In genomic region chr3:177932346-177932745, GRCh38 we compare ENCODE assay signal across 31 cellular contexts.
DNase-seq lines count a peak whose midpoint lies in the region; ATAC-seq, FAIRE-seq and TF ChIP-seq lines count a peak whose summit lies in the region.
"Had no signal": no experiment of that assay in that cellular context is flagged by ENCODE, and none has a peak within 500 bp of the region (broad histone marks: within the 10 kb centered on the region; RNA-seq: fewer than 3 reads in every experiment).

No MANE protein-coding gene starts in this region.

- CTCF ChIA-PET in A549 (lab: Yijun Ruan, JAX): interaction anchor here (1.1 kb wide), 1 partner anchor 15 kb away, joined by 3 read pairs; no protein-coding TSS in a partner anchor

- POLR2A ChIA-PET in A549 (lab: Yijun Ruan, JAX): no interaction called here

- H3K4me3 ChIP-seq in A549 (no peak overlapping the region), cardiac fibroblast (replicated peaks in 1 of 2; ENCODE audit: low read depth in 2 of 2, low read length in 2 of 2) (no peak overlapping the region)
- H3K4me3 ChIP-seq: GM12878, neural progenitor cell, thoracic aorta had no signal

- peak overlapping the region; percentile 29 to 64 for H3K27ac ChIP-seq in A549
- H3K27ac ChIP-seq: neural progenitor cell had no signal

- TF ChIP-seq POLR2A in A549 (IDR thresholded peaks at IDR 0.05; ENCODE audit: low read length): no peak

- no peak for TF ChIP-seq EP300 in A549 (IDR thresholded peaks at IDR 0.05)

- ATAC-seq in A549: no peak
- ATAC-seq: GM12878, left colon had no signal

- WGBS in A549 (ENCODE audit: missing lambda C conversion rate): 79% methylated on average over 1 of the region's 1 CpG

- no peak for FAIRE-seq in A549 (lab: Jason Lieb, UNC)
- FAIRE-seq: A204.1, bronchial epithelial cell, GM12878, urothelium cell line had no signal

- DNase-seq in A549 (ENCODE audit: low read depth in 1 of 2, low spot score in 1 of 2): no peak
- DNase-seq in LHCN-M2 (ENCODE audit: low read depth): peak; percentile 35
- peak; percentile 13 to 68 for DNase-seq in cardiac fibroblast (ENCODE audit: low read depth in 2 of 2)
- peak; percentile 41 for DNase-seq in glomerular endothelial cell (ENCODE audit: extremely low read depth, low read depth, low spot score)
- no peak for DNase-seq in COLO829 (ENCODE audit: low spot score)
- DNase-seq in germinal center (ENCODE audit: low spot score): no peak
- DNase-seq in RPMI8226: no peak
- no peak for DNase-seq in NCI-H526 (lab: John Stamatoyannopoulos, UW)
- DNase-seq: activated CD4-positive, alpha-beta memory T cell treated with anti-CD3 and anti-CD28 coated beads, Interleukin-2, amount 10 ng/mL, durations not matched to agents 7 days and 5 days; activated CD8-positive, alpha-beta memory T cell treated with anti-CD3 and anti-CD28 coated beads, Interleukin-2, amount 50 U/mL, for 4 hours; activated naive CD4-positive, alpha-beta T cell treated with anti-CD3 and anti-CD28 coated beads for 36 hours; CD8-positive, alpha-beta memory T cell; DMS 273 treated with DMSO at 0.1 percent for 48 hours; effector memory CD4-positive, alpha-beta T cell; H9; immature natural killer cell; left colon; NCI-H1436; NCI-H2081; NCI-H2227 treated with DMSO at 0.1 percent for 48 hours; NCI-H526 treated with DMSO at 0.1 percent for 48 hours; right cardiac atrium; stimulated activated CD4-positive, alpha-beta T cell treated with anti-CD3 and anti-CD28 coated beads, Interleukin-1b, Interleukin-23, amount 100 ng/mL, for 48 hours; stimulated activated naive CD4-positive, alpha-beta T cell treated with Interleukin-2 at 50 U/mL for 16 hours; T-helper 9 cell had no signal

- H3K9me3 ChIP-seq in A549: no peaks in the 10 kb centered on the region
- H3K9me3 ChIP-seq: thoracic aorta had no signal

- peaks cover 61% of the 10 kb centered on the region for H3K4me1 ChIP-seq in A549

- no peak for TF ChIP-seq CTCF in A549 (IDR thresholded peaks at IDR 0.05)
- no peak for TF ChIP-seq CTCF in cardiac fibroblast (IDR thresholded peaks at IDR 0.05; ENCODE audit: low read depth, low read length)

- no peak for TF ChIP-seq RAD21 in A549 (conservative IDR thresholded peaks at IDR 0.05 in 1 of 2, IDR thresholded peaks at IDR 0.05 in 1 of 2)

- H3K4me2 ChIP-seq in A549: peak overlapping the region; percentile 42
- H3K4me2 ChIP-seq: neural progenitor cell had no signal

TF ChIP-seq in A549, 52 proteins besides CTCF, POLR2A, EP300 and RAD21:
- TF ChIP-seq HMGXB4 (CRISPR knock-in tag; IDR thresholded peaks at IDR 0.05; ENCODE audit: borderline replicate concordance): no peak
- TF ChIP-seq ZNF302 (CRISPR knock-in tag; IDR thresholded peaks at IDR 0.05): no peak
- TF ChIP-seq FOXS1 (CRISPR knock-in tag; IDR thresholded peaks at IDR 0.05): no peak
- no peak for TF ChIP-seq EHMT2 (IDR thresholded peaks at IDR 0.05; ENCODE audit: low read depth)
- TF ChIP-seq ELK1 (IDR thresholded peaks at IDR 0.05; ENCODE audit: low read depth, low read length): no peak
- TF ChIP-seq CHD2 (IDR thresholded peaks at IDR 0.05; ENCODE audit: low read length, partially characterized antibody): no peak
- TF ChIP-seq RCOR1 (IDR thresholded peaks at IDR 0.05; ENCODE audit: low read depth, low read length): no peak
- TF ChIP-seq MAZ (IDR thresholded peaks at IDR 0.05; ENCODE audit: borderline replicate concordance, low read depth, low read length): no peak
- no peak for TF ChIP-seq PHF8 (IDR thresholded peaks at IDR 0.05; ENCODE audit: borderline replicate concordance, low read depth)
- TF ChIP-seq ZC3H11A (IDR thresholded peaks at IDR 0.05): no peak
- TF ChIP-seq CEBPB (IDR thresholded peaks at IDR 0.05): no peak
- no peak for TF ChIP-seq HOXA7 (CRISPR knock-in tag; IDR thresholded peaks at IDR 0.05)
- TF ChIP-seq FOSL2 (IDR thresholded peaks at IDR 0.05): no peak
- no peak for TF ChIP-seq FOSL2 (CRISPR knock-in tag; IDR thresholded peaks at IDR 0.05)
- no peak for TF ChIP-seq USF2 (IDR thresholded peaks at IDR 0.05)
- TF ChIP-seq HDAC2 (IDR thresholded peaks at IDR 0.05): no peak
- no peak for TF ChIP-seq EHF (CRISPR knock-in tag; IDR thresholded peaks at IDR 0.05)
- no peak for TF ChIP-seq MAX (IDR thresholded peaks at IDR 0.05)
- TF ChIP-seq CBX8 (IDR thresholded peaks at IDR 0.05): no peak
- no peak for TF ChIP-seq RFX5 (IDR thresholded peaks at IDR 0.05)

Comparison
In these comparisons a context has a peak if more than half of its experiments do, and no peak if none do; other contexts are left out.
1. DNase-seq: peak in LHCN-M2 (single experiment), cardiac fibroblast (2 of 2) and glomerular endothelial cell (single experiment); none in A549 (0 of 2), COLO829 (single experiment), germinal center (single experiment), RPMI8226 (single experiment) and NCI-H526 (0 of 2).